In genomic region chr15:38610748-38611147, GRCh38 we compare ENCODE assay signal across 10 cellular contexts. TPM values are rescaled to one million over a fixed set of nuclear protein-coding genes. Genes with fewer than 3 reads are reported as not detected.
A peak's percentile ranks its signal among the peaks of the same experiment; 100 is the strongest.
DNase-seq lines count a peak whose midpoint lies in the region; ATAC-seq and TF ChIP-seq lines count a peak whose summit lies in the region.
"Had no signal": no experiment of that assay in that cellular context is flagged by ENCODE, and none has a peak within 500 bp of the region (broad histone marks: within the 10 kb centered on the region; RNA-seq: fewer than 3 reads in every experiment).

No MANE protein-coding gene starts in this region.

- H2AFZ ChIP-seq in MM.1S (ENCODE audit: low read length), result no peak overlapping the region

- no peaks in the 10 kb centered on the region for H3K36me3 Mint-ChIP-seq in CD4-positive, alpha-beta memory T cell
- H3K36me3 Mint-ChIP-seq in activated T-cell treated with anti-CD3 and anti-CD28 coated beads, Interleukin-2, amount 50 U/mL, for 24 hours (ENCODE audit: low read depth), result peaks cover 5% of the 10 kb centered on the region
- peaks cover 0 to 24% (median 0%) of the 10 kb centered on the region in 5 donors for H3K36me3 Mint-ChIP-seq in naive thymus-derived CD4-positive, alpha-beta T cell

- H3K36me3 ChIP-seq in CD4-positive, alpha-beta memory T cell (ENCODE audit: insufficient read depth, low read length), result no peaks in the 10 kb centered on the region
- H3K36me3 ChIP-seq in KOPT-K1 (ENCODE audit: insufficient read depth, low read length), result no peaks in the 10 kb centered on the region
- H3K36me3 ChIP-seq in naive thymus-derived CD4-positive, alpha-beta T cell (ENCODE audit: control insufficient read depth in 2 of 3, insufficient read depth in 3 of 3, low read length in 3 of 3), result no peaks in the 10 kb centered on the region
- no peaks in the 10 kb centered on the region for H3K36me3 ChIP-seq in body of pancreas (replicated peaks in 1 of 2; ENCODE audit: insufficient read depth in 1 of 2, low read depth in 2 of 2)
- no peaks in the 10 kb centered on the region for H3K36me3 ChIP-seq in MM.1S (replicated peaks; ENCODE audit: insufficient read depth, low read length)
- H3K36me3 ChIP-seq: right atrium auricular region had no signal

- intact Hi-C loops in CD4-positive, alpha-beta memory T cell (cut with micrococcal nuclease), result loop anchor here (2.0 to 5.0 kb wide), 3 partner anchors 33 to 62 kb away; no protein-coding TSS in a partner anchor
- intact Hi-C loops in naive thymus-derived CD4-positive, alpha-beta T cell (cut with micrococcal nuclease), result loop anchor here (1.0 to 5.0 kb wide), 8 partner anchors 18 to 78 kb away; partner anchors contain the start of gene RASGRP1 (in 1 of the 2)
- intact Hi-C loops in body of pancreas (cut with DNase I), result no loop called here

- 78 to 83% methylated on average over 7 of the region's 7 CpGs for WGBS in body of pancreas, 2 donors

- peak overlapping the region; percentile 33 for H3K27ac ChIP-seq in CD4-positive, alpha-beta memory T cell (ENCODE audit: low read depth, low read length)
- H3K27ac ChIP-seq in KOPT-K1 (ENCODE audit: low read depth, low read length, poor library complexity, severe bottlenecking) (peak overlapping the region; percentile 66), body of pancreas (no peak overlapping the region), MM.1S (ENCODE audit: low read length) (no peak overlapping the region)
- H3K27ac ChIP-seq in naive thymus-derived CD4-positive, alpha-beta T cell (ENCODE audit: low read depth, low read length), result peak overlapping the region; percentile 57
- H3K27ac ChIP-seq: right atrium auricular region had no signal

- POLR2A ChIA-PET in CD4-positive, alpha-beta memory T cell (lab: Charles Lee; ENCODE audit: partially characterized antibody), result interaction anchor here (0.7 to 6.8 kb wide), 11 partner anchors 11 to 80 kb away, joined by 3 to 73 read pairs (median 4); partner anchors contain the start of gene RASGRP1
- POLR2A ChIA-PET in naive thymus-derived CD4-positive, alpha-beta T cell (lab: Charles Lee), result interaction anchor here (1.1 to 1.9 kb wide), 4 partner anchors 12 to 41 kb away, joined by 3 to 11 read pairs (median 4); no protein-coding TSS in a partner anchor

- peaks cover 0 to 2% (median 0%) of the 10 kb centered on the region in 8 donors for H3K9me3 Mint-ChIP-seq in CD4-positive, alpha-beta memory T cell
- peaks cover 2% of the 10 kb centered on the region for H3K9me3 Mint-ChIP-seq in activated T-cell treated with anti-CD3 and anti-CD28 coated beads, Interleukin-2, amount 50 U/mL, for 24 hours
- peaks cover 0 to 4% (median 0%) of the 10 kb centered on the region in 11 donors for H3K9me3 Mint-ChIP-seq in naive thymus-derived CD4-positive, alpha-beta T cell

- peak overlapping the region; percentile 66 to 95 (median 90) for H3K27ac Mint-ChIP-seq in CD4-positive, alpha-beta memory T cell
- H3K27ac Mint-ChIP-seq in activated T-cell treated with anti-CD3 and anti-CD28 coated beads, Interleukin-2, amount 50 U/mL, for 24 hours, result peak overlapping the region; percentile 99
- H3K27ac Mint-ChIP-seq in naive thymus-derived CD4-positive, alpha-beta T cell, result peak overlapping the region; percentile 78 to 96 (median 88)

- no peak for TF ChIP-seq POLR2A in body of pancreas (IDR thresholded peaks at IDR 0.05)

- no peaks in the 10 kb centered on the region for H3K9me3 ChIP-seq in CD4-positive, alpha-beta memory T cell (ENCODE audit: control insufficient read depth in 1 of 2, low read length in 2 of 2)
- H3K9me3 ChIP-seq in KOPT-K1 (ENCODE audit: insufficient read depth, low read length, poor library complexity, severe bottlenecking), result no peaks in the 10 kb centered on the region
- no peaks in the 10 kb centered on the region for H3K9me3 ChIP-seq in naive thymus-derived CD4-positive, alpha-beta T cell (ENCODE audit: control insufficient read depth in 2 of 3, low read length in 3 of 3)
- no peaks in the 10 kb centered on the region for H3K9me3 ChIP-seq in body of pancreas
- no peaks in the 10 kb centered on the region for H3K9me3 ChIP-seq in MM.1S (replicated peaks; ENCODE audit: insufficient read depth, low read length)
- H3K9me3 ChIP-seq: right atrium auricular region had no signal

- no peaks in the 10 kb centered on the region for H3F3A ChIP-seq in MM.1S (ENCODE audit: insufficient read depth, low read length)

- no peaks in the 10 kb centered on the region for H3K27me3 ChIP-seq in CD4-positive, alpha-beta memory T cell (ENCODE audit: insufficient read depth, low read length)
- H3K27me3 ChIP-seq in naive thymus-derived CD4-positive, alpha-beta T cell (ENCODE audit: control insufficient read depth in 2 of 2, insufficient read depth in 2 of 2, low read length in 2 of 2), result no peaks in the 10 kb centered on the region
- H3K27me3 ChIP-seq in body of pancreas (no peaks in the 10 kb centered on the region), MM.1S (replicated peaks; ENCODE audit: insufficient read depth, low read length) (no peaks in the 10 kb centered on the region)
- H3K27me3 ChIP-seq: right atrium auricular region had no signal

- peaks cover 34 to 62% (median 52%) of the 10 kb centered on the region in 4 donors for H3K4me1 Mint-ChIP-seq in CD4-positive, alpha-beta memory T cell
- H3K4me1 Mint-ChIP-seq in activated T-cell treated with anti-CD3 and anti-CD28 coated beads, Interleukin-2, amount 50 U/mL, for 24 hours (ENCODE audit: low read depth), result peaks cover 83% of the 10 kb centered on the region
- peaks cover 28 to 75% (median 54%) of the 10 kb centered on the region in 7 donors for H3K4me1 Mint-ChIP-seq in naive thymus-derived CD4-positive, alpha-beta T cell

- H3K79me2 ChIP-seq in MM.1S (ENCODE audit: low read length), result no peaks in the 10 kb centered on the region

- peaks cover 48% of the 10 kb centered on the region for H3K4me1 ChIP-seq in CD4-positive, alpha-beta memory T cell (ENCODE audit: insufficient read depth, low read length)
- peaks cover 25 to 43% of the 10 kb centered on the region in 2 donors for H3K4me1 ChIP-seq in naive thymus-derived CD4-positive, alpha-beta T cell (ENCODE audit: control insufficient read depth in 2 of 2, insufficient read depth in 2 of 2, low read length in 2 of 2)
- H3K4me1 ChIP-seq in body of pancreas (no peaks in the 10 kb centered on the region), MM.1S (ENCODE audit: low read length) (no peaks in the 10 kb centered on the region)
- H3K4me1 ChIP-seq: right atrium auricular region had no signal

- no peaks in the 10 kb centered on the region for H3K27me3 Mint-ChIP-seq in CD4-positive, alpha-beta memory T cell
- no peaks in the 10 kb centered on the region for H3K27me3 Mint-ChIP-seq in activated T-cell treated with anti-CD3 and anti-CD28 coated beads, Interleukin-2, amount 50 U/mL, for 24 hours
- H3K27me3 Mint-ChIP-seq in naive thymus-derived CD4-positive, alpha-beta T cell, result no peaks in the 10 kb centered on the region

- no peak overlapping the region for H3K9ac ChIP-seq in MM.1S (ENCODE audit: low read length)

- H3K4me3 ChIP-seq in CD4-positive, alpha-beta memory T cell (ENCODE audit: low read length in 2 of 2), result no peak overlapping the region
- peak overlapping the region; percentile 2 for H3K4me3 ChIP-seq in naive thymus-derived CD4-positive, alpha-beta T cell (ENCODE audit: low read length)
- H3K4me3 ChIP-seq in body of pancreas, result no peak overlapping the region
- H3K4me3 ChIP-seq in MM.1S (ENCODE audit: low read length), result no peak overlapping the region
- H3K4me3 ChIP-seq: right atrium auricular region had no signal

- peak; percentile 38 to 74 (median 49) for DNase-seq in CD4-positive, alpha-beta memory T cell
- peak; percentile 47 for DNase-seq in activated T-cell treated with anti-CD3 and anti-CD28 coated beads, Interleukin-2, amount 50 U/mL, for 24 hours
- DNase-seq in naive thymus-derived CD4-positive, alpha-beta T cell, result peak in 8 of 9 donors; percentile 31 to 76 (median 54)
- DNase-seq in globus pallidus (ENCODE audit: low spot score), result no peak
- no peak for DNase-seq in body of pancreas
- no peak for DNase-seq in MM.1S
- DNase-seq: mesendoderm had no signal

- CTCF ChIA-PET in CD4-positive, alpha-beta memory T cell (lab: Charles Lee; ENCODE audit: partially characterized antibody), result interaction anchor here (1.0 to 5.4 kb wide), 11 partner anchors 15 to 89 kb away, joined by 3 to 27 read pairs (median 6); partner anchors contain the start of gene RASGRP1
- CTCF ChIA-PET in naive thymus-derived CD4-positive, alpha-beta T cell (lab: Charles Lee), result interaction anchor here (0.8 to 1.6 kb wide), 3 partner anchors 21 to 80 kb away, joined by 4 to 5 read pairs (median 5); no protein-coding TSS in a partner anchor

- H3K4me2 ChIP-seq in MM.1S (ENCODE audit: low read depth, low read length), result no peak overlapping the region

- TF ChIP-seq CTCF in body of pancreas (IDR thresholded peaks at IDR 0.05) (no peak), MM.1S (IDR thresholded peaks at IDR 0.05; ENCODE audit: low read length) (no peak)

- no peaks in the 10 kb centered on the region for H3K9me2 ChIP-seq in MM.1S (replicated peaks; ENCODE audit: insufficient read depth, low read length)

- peak overlapping the region in 7 of 8 donors; percentile 2 to 82 (median 55) for H3K4me3 Mint-ChIP-seq in CD4-positive, alpha-beta memory T cell
- peak overlapping the region; percentile 60 for H3K4me3 Mint-ChIP-seq in activated T-cell treated with anti-CD3 and anti-CD28 coated beads, Interleukin-2, amount 50 U/mL, for 24 hours
- peak overlapping the region; percentile 10 to 79 (median 40) for H3K4me3 Mint-ChIP-seq in naive thymus-derived CD4-positive, alpha-beta T cell

- no peaks in the 10 kb centered on the region for H4K20me1 ChIP-seq in MM.1S (ENCODE audit: insufficient read depth, low read length)

- ATAC-seq in naive thymus-derived CD4-positive, alpha-beta T cell, result peak; percentile 80
- ATAC-seq in body of pancreas (no peak), HG03175 (IDR thresholded peaks at IDR 0.05; ENCODE audit: unreplicated experiment) (no peak)

RNA-seq across cellular contexts. Expression of gene RASGRP1, which starts 46.1 kb away (rescaled TPM):
- 100 to 1,000 TPM; 123 to 125 TPM for total RNA-seq in CD4-positive, alpha-beta memory T cell
- polyA plus RNA-seq in CD4-positive, alpha-beta memory T cell, result 10 to 100 TPM; 47.8 to 85.9 TPM
- total RNA-seq in naive thymus-derived CD4-positive, alpha-beta T cell, result 100 to 1,000 TPM; 100 to 182 (median 101) TPM
- 100 to 1,000 TPM in 1 of 2 donors, 10 to 100 TPM in 1; 77.6 to 113 TPM for polyA plus RNA-seq in naive thymus-derived CD4-positive, alpha-beta T cell
- total RNA-seq in body of pancreas, result 10 to 100 TPM in 1 of 2 donors, 1 to 10 TPM in 1; 1.3 to 15.5 TPM

Comparison
In these comparisons a context has a peak if more than half of its experiments do, and no peak if none do; other contexts are left out.
1. DNase-seq: peak in CD4-positive, alpha-beta memory T cell (5 of 5), activated T-cell treated with anti-CD3 and anti-CD28 coated beads, Interleukin-2, amount 50 U/mL, for 24 hours (single experiment) and naive thymus-derived CD4-positive, alpha-beta T cell (8 of 9); none in globus pallidus (single experiment), body of pancreas (0 of 4) and MM.1S (single experiment).
2. H3K27ac ChIP-seq: peak in CD4-positive, alpha-beta memory T cell (single experiment), KOPT-K1 (single experiment) and naive thymus-derived CD4-positive, alpha-beta T cell (single experiment); none in body of pancreas (0 of 4) and MM.1S (single experiment).
3. RNA of gene RASGRP1, which starts 46.1 kb away (total RNA-seq): 123 to 125 TPM in CD4-positive, alpha-beta memory T cell and 100 to 182 TPM in naive thymus-derived CD4-positive, alpha-beta T cell; 1.3 to 15.5 TPM in body of pancreas; every median in the first group is over 4 times any median in the second.
4. Peak in every context shown above with its lines, with median percentiles within 50 percentile points of each other: H3K27ac Mint-ChIP-seq and H3K4me3 Mint-ChIP-seq.